8 cellular contexts compared by ENCODE assay signal in the genomic region with DNA sequence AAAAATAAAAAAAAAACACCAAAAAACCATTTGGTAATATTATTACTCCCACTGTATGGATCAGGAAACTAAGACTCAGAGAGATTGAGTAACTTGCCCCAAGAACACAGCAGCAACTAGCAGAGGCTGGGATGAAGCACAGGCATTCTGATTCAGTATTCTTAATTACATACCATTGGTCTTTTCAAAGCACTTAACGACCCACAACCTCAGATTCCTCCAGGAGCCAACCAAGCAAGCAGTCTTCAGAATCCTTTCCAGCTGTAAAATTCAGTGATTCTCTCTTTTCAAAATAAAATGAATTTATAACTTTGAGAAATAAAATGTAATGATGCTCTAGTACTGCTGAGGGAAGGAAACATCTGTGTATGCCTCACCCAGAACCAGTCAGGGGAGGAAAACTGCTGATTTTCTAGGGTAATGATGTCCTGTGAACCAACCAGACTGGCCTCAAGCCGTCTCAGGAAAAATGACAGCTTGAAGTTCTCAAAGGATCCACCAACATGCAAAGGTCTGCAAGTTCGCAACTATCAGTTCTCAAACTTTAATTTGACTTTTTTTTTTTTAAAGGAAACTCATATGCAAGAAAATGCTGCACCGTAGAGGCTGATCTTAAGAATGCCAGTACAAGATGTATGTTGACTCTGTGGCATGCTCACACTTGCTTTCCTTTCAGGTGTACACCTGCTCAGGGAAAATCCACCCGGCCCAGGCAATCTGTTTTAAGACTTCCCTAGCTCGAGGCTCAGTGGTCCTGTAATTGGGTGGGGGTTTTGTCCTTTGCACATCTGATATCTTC. TPM values are rescaled to one million over a fixed set of nuclear protein-coding genes. Genes with fewer than 3 reads are reported as not detected.
DNase-seq lines count a peak whose midpoint lies in the region; ATAC-seq, FAIRE-seq and TF ChIP-seq lines count a peak whose summit lies in the region.

No MANE protein-coding gene starts in this region.

- H3K9me3 ChIP-seq in heart right ventricle (no peaks in the 10 kb centered on the region), osteoblast (ENCODE audit: low read depth, low read length) (no peaks in the 10 kb centered on the region)

- H3K4me1 ChIP-seq in heart right ventricle (peaks cover 45 to 98% (median 88%) of the 10 kb centered on the region in 9 donors), KMS-11 (ENCODE audit: low read depth, poor library complexity, severe bottlenecking) (peaks cover 67% of the 10 kb centered on the region), osteoblast (ENCODE audit: insufficient read depth, low read length) (peaks cover 60% of the 10 kb centered on the region)

- no peaks in the 10 kb centered on the region for H3K36me3 ChIP-seq in heart right ventricle
- H3K36me3 ChIP-seq in KMS-11 (ENCODE audit: insufficient read depth): no peaks in the 10 kb centered on the region
- no peaks in the 10 kb centered on the region for H3K36me3 ChIP-seq in osteoblast (ENCODE audit: insufficient read depth, low read length)

- no peak for TF ChIP-seq POLR2A in GM12891 (IDR thresholded peaks at IDR 0.05; ENCODE audit: low read depth, low read length)

- H3K9ac ChIP-seq in KMS-11: no peak overlapping the region

- peak overlapping the region in 9 of 10 donors; percentile 26 to 54 (median 50) for H3K4me3 ChIP-seq in heart right ventricle
- no peak overlapping the region for H3K4me3 ChIP-seq in KMS-11 (IDR thresholded peaks at IDR 0.05; ENCODE audit: insufficient read depth, low read depth, low read length)
- peak overlapping the region; percentile 68 for H3K4me3 ChIP-seq in coronary artery
- peak overlapping the region; percentile 71 for H3K4me3 ChIP-seq in osteoblast (ENCODE audit: insufficient read depth, low read length)

- H3K79me2 ChIP-seq in KMS-11 (ENCODE audit: insufficient read depth, low read depth) (no peaks in the 10 kb centered on the region), osteoblast (ENCODE audit: insufficient read depth, low read length) (peaks cover 65% of the 10 kb centered on the region)

- H3K27ac ChIP-seq in heart right ventricle (peak overlapping the region; percentile 57 to 100 (median 83)), KMS-11 (no peak overlapping the region), coronary artery (peak overlapping the region; percentile 82 to 85), osteoblast (ENCODE audit: low read depth, low read length) (peak overlapping the region; percentile 92)

- WGBS in heart right ventricle, 2 donors: 18 to 20% methylated on average over 6 of the region's 6 CpGs

- H3K4me2 ChIP-seq in KMS-11 (peak overlapping the region; percentile 70), osteoblast (ENCODE audit: insufficient read depth, low read length) (peak overlapping the region; percentile 91)

- no peak overlapping the region for H2AFZ ChIP-seq in KMS-11 (ENCODE audit: low read depth)
- peak overlapping the region; percentile 67 for H2AFZ ChIP-seq in osteoblast (ENCODE audit: low read length)

- H4K20me1 ChIP-seq in KMS-11 (ENCODE audit: insufficient read depth) (no peaks in the 10 kb centered on the region), osteoblast (ENCODE audit: insufficient read depth, low read length) (peaks cover 7% of the 10 kb centered on the region)

- DNase-seq in heart right ventricle (no peak), left cardiac atrium (no peak), coronary artery (ENCODE audit: low spot score) (no peak), osteoblast (ENCODE audit: insufficient read length, low spot score, missing footprints) (peak; percentile 77), GM12891 (ENCODE audit: insufficient read length, low spot score) (no peak)
- no peak for DNase-seq in stimulated activated CD4-positive, alpha-beta T cell treated with anti-CD3 and anti-CD28 coated beads, Interleukin-15, amount 100 ng/mL, for 24 hours

- H3K27me3 ChIP-seq in heart right ventricle (no peaks in the 10 kb centered on the region), KMS-11 (ENCODE audit: insufficient read depth, low read depth) (peaks cover 52% of the 10 kb centered on the region), osteoblast (ENCODE audit: insufficient read depth, low read length) (no peaks in the 10 kb centered on the region)

- FAIRE-seq in GM12891 (lab: Jason Lieb, UNC): no peak

- no peak for TF ChIP-seq CTCF in heart right ventricle (IDR thresholded peaks at IDR 0.05)
- TF ChIP-seq CTCF in KMS-11 (conservative IDR thresholded peaks at IDR 0.05; ENCODE audit: low read depth, low read length): no peak
- TF ChIP-seq CTCF in coronary artery (IDR thresholded peaks at IDR 0.05): no peak
- TF ChIP-seq CTCF in osteoblast (IDR thresholded peaks at IDR 0.05; ENCODE audit: extremely low read depth, low read depth, low read length): no peak

- ATAC-seq in heart right ventricle: peak in 1 of 8 donors; percentile 2
- ATAC-seq in left cardiac atrium: no peak
- ATAC-seq in HG02840 (IDR thresholded peaks at IDR 0.05; ENCODE audit: low FRiP score, unreplicated experiment): no peak

- intact Hi-C loops in heart right ventricle (cut with DNase I): loop anchor here in 1 of 10 donors (5.0 kb wide), 1 partner anchor 34 kb away; no protein-coding TSS in a partner anchor
- intact Hi-C loops in left cardiac atrium (cut with DNase I): loop anchor here in 1 of 2 donors (5.0 kb wide), 1 partner anchor 54 kb away; no protein-coding TSS in a partner anchor

TF ChIP-seq in GM12891, 5 proteins besides CTCF, POLR2A, EP300 and RAD21:
- TF ChIP-seq POLR2AphosphoS5 (IDR thresholded peaks at IDR 0.05; ENCODE audit: low read depth, low read length): no peak
- TF ChIP-seq POU2F2 (IDR thresholded peaks at IDR 0.05; ENCODE audit: low read depth, low read length): no peak
- TF ChIP-seq PAX5 (IDR thresholded peaks at IDR 0.05; ENCODE audit: insufficient read depth, low read length, severe bottlenecking): no peak
- no peak for TF ChIP-seq SPI1 (IDR thresholded peaks at IDR 0.05; ENCODE audit: low read depth, low read length)
- TF ChIP-seq TAF1 (IDR thresholded peaks at IDR 0.05; ENCODE audit: low read depth, low read length): no peak

RNA-seq across cellular contexts. Expression of a gene that starts 9.0 kb away (rescaled TPM):
- total RNA-seq in heart right ventricle: 10 to 100 TPM; 38.3 to 65.0 (median 47.2) TPM
- polyA plus RNA-seq in heart right ventricle: 10 to 100 TPM; 26.9 to 33.1 TPM
- total RNA-seq in left cardiac atrium: 10 to 100 TPM; 38.3 to 45.5 TPM
- 21.0 and 22.4 TPM in 2 replicates for total RNA-seq in osteoblast
- polyA plus RNA-seq in GM12891 (2012; ENCODE audit: low read depth, missing spikeins): 0.78 TPM

RNA-seq across cellular contexts. Expression of a gene that starts 41.9 kb away (rescaled TPM):
- total RNA-seq in heart right ventricle (10 to 100 TPM; 56.2 to 81.2 (median 61.5) TPM), left cardiac atrium (10 to 100 TPM; 54.1 to 60.9 TPM), osteoblast (51.9 and 58.6 TPM in 2 replicates)
- 10 to 100 TPM; 17.5 to 21.7 TPM for polyA plus RNA-seq in heart right ventricle
- polyA plus RNA-seq in GM12891 (2012; ENCODE audit: low read depth, missing spikeins): 9.9 TPM
